10 cellular contexts compared by ENCODE assay signal in genomic region chr12:128995619-128996018, GRCh38.
"Had no signal": no experiment of that assay in that cellular context is flagged by ENCODE, and none has a peak within 500 bp of the region (broad histone marks: within the 10 kb centered on the region; RNA-seq: fewer than 3 reads in every experiment).

No MANE protein-coding gene starts in this region.

- H3K9me3 ChIP-seq: HAP-1 had no signal

- H3K27ac ChIP-seq: GM23248 had no signal

- DNase-seq: GM23248, GOT3, H7, H9, HCEC 1CT, HFFc6 had no signal

- H3K4me2 ChIP-seq: GM23338 had no signal

- ATAC-seq: GM23338, HCT116 had no signal

- H3K4me3 ChIP-seq: GM23248, GM23338, HAP-1 had no signal

- H3K4me1 ChIP-seq: HAP-1 had no signal

- H2AFZ ChIP-seq: GM23248, GM23338 had no signal

- H3K9ac ChIP-seq: GM23248 had no signal

- FAIRE-seq: H54 had no signal

- H3K36me3 ChIP-seq: HAP-1 had no signal
